Comparison of ENCODE assay signal across 20 cellular contexts in genomic region chr11:12241401-12241800, GRCh38.
DNase-seq lines count a peak whose midpoint lies in the region; ATAC-seq and TF ChIP-seq lines count a peak whose summit lies in the region.
"Had no signal": no experiment of that assay in that cellular context is flagged by ENCODE, and none has a peak within 500 bp of the region (broad histone marks: within the 10 kb centered on the region; RNA-seq: fewer than 3 reads in every experiment).

No MANE protein-coding gene starts in this region.

- peaks cover 1% of the 10 kb centered on the region for H3K4me1 ChIP-seq in CD4-positive, CD25-positive, alpha-beta regulatory T cell (ENCODE audit: control insufficient read depth, insufficient read depth, low read length, poor library complexity, severe bottlenecking)
- H3K4me1 ChIP-seq in CD8-positive, alpha-beta T cell (ENCODE audit: insufficient read depth, low read length): peaks cover 26% of the 10 kb centered on the region
- H3K4me1 ChIP-seq: colonic mucosa had no signal

- peaks cover 5 to 40% (median 14%) of the 10 kb centered on the region in 4 donors for H3K4me1 Mint-ChIP-seq in CD4-positive, CD25-positive, alpha-beta regulatory T cell
- H3K4me1 Mint-ChIP-seq in T-cell: peaks cover 27 to 31% (median 28%) of the 10 kb centered on the region in 3 donors
- H3K4me1 Mint-ChIP-seq in CD8-positive, alpha-beta T cell (ENCODE audit: low read depth): peaks cover 26% of the 10 kb centered on the region
- H3K4me1 Mint-ChIP-seq: naive B cell had no signal

- ATAC-seq in CD4-positive, CD25-positive, alpha-beta regulatory T cell (ENCODE audit: low read depth in 2 of 2): no peak
- no peak for ATAC-seq in T-cell (replicated peaks in 1 of 4)
- ATAC-seq in left lobe of liver: peak; percentile 86
- no peak for ATAC-seq in CD8-positive, alpha-beta T cell
- ATAC-seq in HG02610 (IDR thresholded peaks at IDR 0.05; ENCODE audit: unreplicated experiment): no peak

- peak overlapping the region; percentile 43 to 89 (median 80) for H3K27ac Mint-ChIP-seq in CD4-positive, CD25-positive, alpha-beta regulatory T cell
- H3K27ac Mint-ChIP-seq in T-cell: peak overlapping the region; percentile 31 to 34
- H3K27ac Mint-ChIP-seq in CD8-positive, alpha-beta T cell: no peak overlapping the region

- H3K4me3 ChIP-seq in CD4-positive, CD25-positive, alpha-beta regulatory T cell (ENCODE audit: low read depth, low read length): no peak overlapping the region
- H3K4me3 ChIP-seq in CD8-positive, alpha-beta T cell (ENCODE audit: low read depth, low read length): no peak overlapping the region
- H3K4me3 ChIP-seq: BLaER1, colonic mucosa, SJCRH30, thyroid gland had no signal

- intact Hi-C loops in CD8-positive, alpha-beta T cell (cut with DNase I, micrococcal nuclease): no loop called here

- peaks cover 0 to 1% (median 0%) of the 10 kb centered on the region in 7 donors for H3K9me3 Mint-ChIP-seq in CD4-positive, CD25-positive, alpha-beta regulatory T cell
- no peaks in the 10 kb centered on the region for H3K9me3 Mint-ChIP-seq in T-cell
- no peaks in the 10 kb centered on the region for H3K9me3 Mint-ChIP-seq in CD8-positive, alpha-beta T cell
- H3K9me3 Mint-ChIP-seq: naive B cell had no signal

- peaks cover 55% of the 10 kb centered on the region for H3K36me3 ChIP-seq in CD4-positive, CD25-positive, alpha-beta regulatory T cell (ENCODE audit: control insufficient read depth, insufficient read depth, low read length)
- no peaks in the 10 kb centered on the region for H3K36me3 ChIP-seq in CD8-positive, alpha-beta T cell (ENCODE audit: insufficient read depth, low read length)
- H3K36me3 ChIP-seq: BLaER1, SJCRH30, thyroid gland had no signal

- POLR2A ChIA-PET in T-cell (lab: Charles Lee): no interaction called here
- POLR2A ChIA-PET in GM10248 (lab: Yijun Ruan, JAX): no interaction called here
- POLR2A ChIA-PET in CD8-positive, alpha-beta T cell (lab: Charles Lee): no interaction called here

- CTCF ChIA-PET in T-cell (lab: Charles Lee) (no interaction called here), GM10248 (lab: Yijun Ruan, JAX) (interaction anchor here (2.1 to 7.1 kb wide), 2 partner anchors 40 to 195 kb away, joined by 5 to 66 read pairs; no protein-coding TSS in a partner anchor)
- CTCF ChIA-PET in CD8-positive, alpha-beta T cell (lab: Charles Lee): interaction anchor here (7.4 kb wide), 1 partner anchor 195 kb away, joined by 61 read pairs; no protein-coding TSS in a partner anchor

- TF ChIP-seq CTCF in GM10248 (IDR thresholded peaks at IDR 0.05; ENCODE audit: control extremely low read depth, extremely low read depth, low read depth, missing control alignments): no peak
- no peak for TF ChIP-seq CTCF in CD8-positive, alpha-beta T cell (IDR thresholded peaks at IDR 0.05)

- DNase-seq in NCI-H1105 (lab: John Stamatoyannopoulos, UW) (peak; percentile 8), NCI-H1105 treated with DMSO at 0.1 percent for 48 hours (lab: John Stamatoyannopoulos, UW) (no peak), T-cell (no peak), left lobe of liver (ENCODE audit: low spot score) (peak; percentile 90), GM10248 (ENCODE audit: extremely low spot score) (no peak)
- no peak for DNase-seq in CD4-positive, CD25-positive, alpha-beta regulatory T cell
- DNase-seq in CD8-positive, alpha-beta T cell: no peak
- DNase-seq: 8988T; activated CD4-positive, CD25-positive, alpha-beta regulatory T cell treated with anti-CD3 and anti-CD28 coated beads, Interleukin-2, amount 50 U/mL, for 72 hours; colonic mucosa; islet precursor cell; naive B cell; NCI-H1436; NCI-H510A; OCI-M1; SJCRH30; stimulated activated CD4-positive, alpha-beta T cell treated with anti-CD3 and anti-CD28 coated beads, Interleukin-4, amount 100 ng/mL, for 24 hours; thyroid gland had no signal

- no peak overlapping the region for H3K4me3 Mint-ChIP-seq in CD4-positive, CD25-positive, alpha-beta regulatory T cell
- peak overlapping the region in 1 of 3 donors; percentile 55 for H3K4me3 Mint-ChIP-seq in T-cell
- no peak overlapping the region for H3K4me3 Mint-ChIP-seq in CD8-positive, alpha-beta T cell
- H3K4me3 Mint-ChIP-seq: naive B cell had no signal

- H3K9me3 ChIP-seq in CD4-positive, CD25-positive, alpha-beta regulatory T cell (ENCODE audit: control insufficient read depth in 2 of 2, low read length in 2 of 2): no peaks in the 10 kb centered on the region
- no peaks in the 10 kb centered on the region for H3K9me3 ChIP-seq in CD8-positive, alpha-beta T cell (ENCODE audit: low read length)
- H3K9me3 ChIP-seq: BLaER1, colonic mucosa, SJCRH30, thyroid gland had no signal

- H3K27me3 Mint-ChIP-seq in CD4-positive, CD25-positive, alpha-beta regulatory T cell: no peaks in the 10 kb centered on the region
- H3K27me3 Mint-ChIP-seq in T-cell: no peaks in the 10 kb centered on the region
- H3K27me3 Mint-ChIP-seq in CD8-positive, alpha-beta T cell (ENCODE audit: low read depth): no peaks in the 10 kb centered on the region

- no peaks in the 10 kb centered on the region for H3K27me3 ChIP-seq in CD4-positive, CD25-positive, alpha-beta regulatory T cell (ENCODE audit: control insufficient read depth, insufficient read depth, low read length)
- no peaks in the 10 kb centered on the region for H3K27me3 ChIP-seq in CD8-positive, alpha-beta T cell (ENCODE audit: insufficient read depth, low read length)
- H3K27me3 ChIP-seq: BLaER1, colonic mucosa, SJCRH30, thyroid gland had no signal

- peaks cover 7% of the 10 kb centered on the region for H3K36me3 Mint-ChIP-seq in CD4-positive, CD25-positive, alpha-beta regulatory T cell
- H3K36me3 Mint-ChIP-seq in T-cell: peaks cover 31% of the 10 kb centered on the region
- peaks cover 5% of the 10 kb centered on the region for H3K36me3 Mint-ChIP-seq in CD8-positive, alpha-beta T cell
- H3K36me3 Mint-ChIP-seq: naive B cell had no signal

- H3K27ac ChIP-seq in CD4-positive, CD25-positive, alpha-beta regulatory T cell (ENCODE audit: insufficient read depth, low read length, poor library complexity, severe bottlenecking): no peak overlapping the region
- H3K27ac ChIP-seq in CD8-positive, alpha-beta T cell (ENCODE audit: low read depth, low read length): no peak overlapping the region
- H3K27ac ChIP-seq: colonic mucosa, SJCRH30 had no signal

Comparison
In these comparisons a context has a peak if more than half of its experiments do, and no peak if none do; other contexts are left out.
1. DNase-seq: peak in NCI-H1105 (single experiment) and left lobe of liver (single experiment); none in NCI-H1105 treated with DMSO at 0.1 percent for 48 hours (single experiment), CD4-positive, CD25-positive, alpha-beta regulatory T cell (0 of 3), T-cell (0 of 34), GM10248 (single experiment) and CD8-positive, alpha-beta T cell (0 of 7).
2. CTCF ChIA-PET loops: an anchor here in GM10248 (2.1 to 7.1 kb wide) and CD8-positive, alpha-beta T cell (7.4 kb wide); none called in T-cell.